Comparison of ENCODE assay signal across 27 cellular contexts in genomic region chr2:60936757-60937156, GRCh38. TPM values are rescaled to one million over a fixed set of nuclear protein-coding genes. Genes with fewer than 3 reads are reported as not detected.
A peak's percentile ranks its signal among the peaks of the same experiment; 100 is the strongest.
DNase-seq lines count a peak whose midpoint lies in the region; ATAC-seq, FAIRE-seq and TF ChIP-seq lines count a peak whose summit lies in the region.
"Had no signal": no experiment of that assay in that cellular context is flagged by ENCODE, and none has a peak within 500 bp of the region (broad histone marks: within the 10 kb centered on the region; RNA-seq: fewer than 3 reads in every experiment).

No MANE protein-coding gene starts in this region.

- SMC1A ChIA-PET in GM12878 (lab: Charles Lee; ENCODE audit: uncharacterized antibody, unreplicated experiment): interaction anchor here (0.7 to 1.3 kb wide), 4 partner anchors 8 to 98 kb away, joined by 3 to 4 read pairs (median 4); no protein-coding TSS in a partner anchor

- intact Hi-C loops in GM12878 (cut with micrococcal nuclease; ENCODE audit: unreplicated experiment): no loop called here

- no peaks in the 10 kb centered on the region; the same call in 2 of the 3 replicates for H3K9me3 ChIP-seq in GM12878 (replicated peaks; ENCODE audit: control insufficient read depth, insufficient read depth, low read length)
- H3K9me3 ChIP-seq: BLaER1, Caco-2, pancreas had no signal

- peak overlapping the region in 4 of 6 donors; percentile 12 to 86 (median 66) for H3K27ac Mint-ChIP-seq in naive B cell
- H3K27ac Mint-ChIP-seq in activated CD4-positive, alpha-beta memory T cell treated with anti-CD3 and anti-CD28 coated beads, Interleukin-2, amount 10 ng/mL, durations not matched to agents 7 days and 5 days: no peak overlapping the region
- H3K27ac Mint-ChIP-seq: activated naive CD4-positive, alpha-beta T cell treated with anti-CD3 and anti-CD28 coated beads for 36 hours; type B pancreatic cell had no signal

- peaks cover 0 to 3% of the 10 kb centered on the region in 2 experiments; a peak in 3 of 4 replicates for H3K36me3 ChIP-seq in GM12878 (ENCODE audit: control insufficient read depth in 2 of 2, insufficient read depth in 2 of 2, low read length in 1 of 2)
- H3K36me3 ChIP-seq: pancreas had no signal

- peak; percentile 96 for DNase-seq in DMS 273 (lab: John Stamatoyannopoulos, UW; ENCODE audit: unreplicated experiment)
- DNase-seq in NCI-H2171 treated with DMSO at 0.1 percent for 48 hours (lab: John Stamatoyannopoulos, UW): peak; percentile 77
- DNase-seq in GM12878 (ENCODE audit: low read depth, low spot score): no peak
- DNase-seq in naive B cell: no peak
- DNase-seq in activated CD4-positive, alpha-beta memory T cell treated with anti-CD3 and anti-CD28 coated beads, Interleukin-2, amount 10 ng/mL, durations not matched to agents 7 days and 5 days: no peak
- no peak for DNase-seq in AG08396 (ENCODE audit: low spot score)
- DNase-seq in NCI-H187 treated with DMSO at 0.1 percent for 48 hours (lab: John Stamatoyannopoulos, UW): no peak
- no peak for DNase-seq in OCI-M2 (lab: John Stamatoyannopoulos, UW; ENCODE audit: unreplicated experiment)
- DNase-seq: activated naive CD4-positive, alpha-beta T cell treated with anti-CD3 and anti-CD28 coated beads for 36 hours; Caco-2; DMS79 treated with DMSO at 0.1 percent for 48 hours; effector memory CD4-positive, alpha-beta T cell; erythroblast; GM23248; head of caudate nucleus; kidney; NCI-H1417; NCI-H748 treated with DMSO at 0.1 percent for 48 hours; pancreas; RPMI8226; stimulated activated CD4-positive, alpha-beta T cell treated with anti-CD3 and anti-CD28 coated beads, Interleukin-2, amount 100 ng/mL, for 24 hours had no signal

- H3K9ac ChIP-seq in GM12878 (ENCODE audit: control insufficient read depth, insufficient read depth, low read length): no peak overlapping the region
- H3K9ac ChIP-seq: BLaER1, GM23248, KMS-11 had no signal

- in situ Hi-C loops in GM12878 (cut with MboI): no loop called here

- CTCF ChIA-PET in GM12878 (lab: Yijun Ruan, JAX): interaction anchor here (2.4 kb wide), 1 partner anchor 62 kb away, joined by 9 read pairs; no protein-coding TSS in a partner anchor
- CTCF ChIA-PET in activated CD4-positive, alpha-beta memory T cell treated with anti-CD3 and anti-CD28 coated beads, Interleukin-2, amount 10 ng/mL, durations not matched to agents 7 days and 5 days (lab: Charles Lee): no interaction called here

- RAD21 ChIA-PET in GM12878 (lab: Charles Lee; ENCODE audit: unreplicated experiment): no interaction called here

- no peak for FAIRE-seq in GM12878 (lab: Jason Lieb, UNC)
- FAIRE-seq: colon, kidney, pancreas had no signal

- no peak overlapping the region for H3K4me3 ChIP-seq in GM12878
- H3K4me3 ChIP-seq: BLaER1, GM23248, pancreas, SK-N-MC had no signal

- WGBS in GM12878 (ENCODE audit: insufficient coverage, insufficient replicate concordance, low lambda C conversion rate, missing lambda C conversion rate): 88% methylated on average over 5 of the region's 5 CpGs

- TF ChIP-seq CTCF in GM12878 (IDR thresholded peaks at IDR 0.05 in 2 of 3, conservative IDR thresholded peaks at IDR 0.05 in 1 of 3; ENCODE audit: control insufficient read depth in 2 of 3, extremely low read depth in 1 of 3, insufficient read depth in 1 of 3, low read depth in 3 of 3, low read length in 3 of 3): no peak

- peaks cover 39 to 55% (median 45%) of the 10 kb centered on the region in 3 donors for H3K4me1 Mint-ChIP-seq in naive B cell
- peaks cover 6% of the 10 kb centered on the region for H3K4me1 Mint-ChIP-seq in activated CD4-positive, alpha-beta memory T cell treated with anti-CD3 and anti-CD28 coated beads, Interleukin-2, amount 10 ng/mL, durations not matched to agents 7 days and 5 days

- no peak overlapping the region for H3K4me2 ChIP-seq in GM12878 (ENCODE audit: control insufficient read depth, insufficient read depth)
- H3K4me2 ChIP-seq: BLaER1, KMS-11 had no signal

- H3K27me3 ChIP-seq in GM12878 (replicated peaks in 1 of 2; ENCODE audit: control insufficient read depth in 2 of 2, insufficient read depth in 2 of 2, low read length in 1 of 2): no peaks in the 10 kb centered on the region
- H3K27me3 ChIP-seq: BLaER1, pancreas had no signal

- no peak overlapping the region for H2AFZ ChIP-seq in GM12878 (ENCODE audit: control insufficient read depth, low read depth, low read length)
- H2AFZ ChIP-seq: GM23248 had no signal

- BruUV-seq in GM12878 (replicated peaks; lab: Mats Ljungman, UMichigan): no TSS peak

- no peak for TF ChIP-seq RAD21 in GM12878 (IDR thresholded peaks at IDR 0.05; ENCODE audit: insufficient read depth, low read depth, low read length)

- no peaks in the 10 kb centered on the region for H4K20me1 ChIP-seq in GM12878 (ENCODE audit: control insufficient read depth, insufficient read depth)
- H4K20me1 ChIP-seq: BLaER1 had no signal

- POLR2A ChIA-PET in GM12878 (lab: Charles Lee): no interaction called here
- POLR2A ChIA-PET in activated CD4-positive, alpha-beta memory T cell treated with anti-CD3 and anti-CD28 coated beads, Interleukin-2, amount 10 ng/mL, durations not matched to agents 7 days and 5 days (lab: Charles Lee): no interaction called here

- H3K4me1 ChIP-seq in GM12878 (ENCODE audit: control insufficient read depth, insufficient read depth, low read length): no peaks in the 10 kb centered on the region
- H3K4me1 ChIP-seq: Caco-2, pancreas had no signal

- peaks cover 22 to 46% of the 10 kb centered on the region in 2 donors for H3K36me3 Mint-ChIP-seq in naive B cell
- H3K36me3 Mint-ChIP-seq in activated CD4-positive, alpha-beta memory T cell treated with anti-CD3 and anti-CD28 coated beads, Interleukin-2, amount 10 ng/mL, durations not matched to agents 7 days and 5 days (ENCODE audit: low read depth): peaks cover 44% of the 10 kb centered on the region

- TF ChIP-seq EP300 in GM12878 (IDR thresholded peaks at IDR 0.05; ENCODE audit: borderline replicate concordance in 1 of 2, control insufficient read depth in 1 of 2, low read depth in 2 of 2, low read length in 2 of 2): no peak

- H3K9me3 Mint-ChIP-seq in naive B cell: peaks cover 0 to 3% (median 0%) of the 10 kb centered on the region in 7 donors
- no peaks in the 10 kb centered on the region for H3K9me3 Mint-ChIP-seq in activated CD4-positive, alpha-beta memory T cell treated with anti-CD3 and anti-CD28 coated beads, Interleukin-2, amount 10 ng/mL, durations not matched to agents 7 days and 5 days
- H3K9me3 Mint-ChIP-seq: activated naive CD4-positive, alpha-beta T cell treated with anti-CD3 and anti-CD28 coated beads for 36 hours; T-helper 1 cell treated with Interleukin-12 subunit alpha and Interleukin-12 subunit beta and Interleukin-4 antibody, amounts not matched to agents 30 μg/mL and 1 μg/mL, for 36 hours; type B pancreatic cell had no signal

- H3K4me3 Mint-ChIP-seq in naive B cell: no peak overlapping the region
- H3K4me3 Mint-ChIP-seq in activated CD4-positive, alpha-beta memory T cell treated with anti-CD3 and anti-CD28 coated beads, Interleukin-2, amount 10 ng/mL, durations not matched to agents 7 days and 5 days: no peak overlapping the region
- H3K4me3 Mint-ChIP-seq: activated naive CD4-positive, alpha-beta T cell treated with anti-CD3 and anti-CD28 coated beads for 36 hours; T-helper 1 cell treated with Interleukin-12 subunit alpha and Interleukin-12 subunit beta and Interleukin-4 antibody, amounts not matched to agents 30 μg/mL and 1 μg/mL, for 36 hours; type B pancreatic cell had no signal

- H3K27me3 Mint-ChIP-seq in naive B cell: no peaks in the 10 kb centered on the region
- H3K27me3 Mint-ChIP-seq in activated CD4-positive, alpha-beta memory T cell treated with anti-CD3 and anti-CD28 coated beads, Interleukin-2, amount 10 ng/mL, durations not matched to agents 7 days and 5 days: no peaks in the 10 kb centered on the region
- H3K27me3 Mint-ChIP-seq: type B pancreatic cell had no signal

- H3K27ac ChIP-seq in GM12878 (ENCODE audit: control insufficient read depth, insufficient read depth): no peak overlapping the region
- H3K27ac ChIP-seq: BLaER1, GM23248, KMS-11, pancreas, SK-N-MC had no signal

- no peak for ATAC-seq in GM12878
- no peak for ATAC-seq in naive B cell (ENCODE audit: low read depth in 2 of 2)
- ATAC-seq: pancreas had no signal

- peak; percentile 6; the same call in 1 of the 2 replicates for TF ChIP-seq POLR2A in GM12878 (IDR thresholded peaks at IDR 0.05; ENCODE audit: low read depth, low read length)

- no peaks in the 10 kb centered on the region for H3K79me2 ChIP-seq in GM12878 (ENCODE audit: control insufficient read depth, insufficient read depth, low read length)

RNA-seq across cellular contexts. Expression of gene REL, which starts 55.4 kb away (rescaled TPM):
- 245 and 256 TPM in 2 replicates for total RNA-seq in GM12878 (2013; cell fraction: nucleolus; rRNA removed)
- total RNA-seq in GM12878 (2014; rRNA removed) (35.5 and 41.1 TPM in 2 replicates), GM12878 (2014; rRNA removed; fragmentation: Illumina TruSeq; extraction: Trizol) (48.9 and 53.0 TPM in 2 replicates), GM12878 (2021) (49.3 and 52.4 TPM in 2 replicates)
- 13.0 TPM for polyA plus RNA-seq in GM12878 (2011; ENCODE audit: low read depth)
- polyA plus RNA-seq in GM12878 (2011; rRNA removed) (27.8 and 35.1 TPM in 2 replicates), GM12878 (2014; fragmentation: Illumina TruSeq; extraction: Trizol) (47.5 and 56.1 TPM in 2 replicates), GM12878 (2014; fragmentation: Nextera tagmentation; extraction: Ambion mirVana) (10 to 100 TPM in 1 of 2 experiments, 1 to 10 TPM in 1; 6.3 to 17.7 TPM), GM12878 (2014; rRNA removed) (20.2 and 25.4 TPM in 2 replicates), GM12878 (2016; fragmentation: Nextera tagmentation; extraction: Ambion mirVana) (10 to 100 TPM; 21.9 to 25.4 TPM), naive B cell (ENCODE audit: low read depth in 6 of 6) (100 to 1,000 TPM in 3 of 6 donors, 10 to 100 TPM in 3; 30.1 to 125 (median 106) TPM)
- 14.0 and 18.0 TPM in 2 replicates for polyA plus RNA-seq in GM12878 (2011; cell fraction: cytosol; rRNA removed)
- polyA plus RNA-seq in GM12878 (2011; cell fraction: nucleus; rRNA removed): 18.9 and 23.2 TPM in 2 replicates
- 11.0 and 15.9 TPM in 2 replicates for polyA plus RNA-seq in GM12878 (2012)
- polyA minus RNA-seq in GM12878 (2011; rRNA and poly(A)+ RNA removed): 53.4 and 82.2 TPM in 2 replicates
- 21.5 and 23.4 TPM in 2 replicates for polyA minus RNA-seq in GM12878 (2011; cell fraction: cytosol; rRNA and poly(A)+ RNA removed)
- polyA minus RNA-seq in GM12878 (2011; cell fraction: nucleus; rRNA and poly(A)+ RNA removed): 21.8 and 37.1 TPM in 2 replicates
- total RNA-seq in activated CD4-positive, alpha-beta memory T cell treated with anti-CD3 and anti-CD28 coated beads, Interleukin-2, amount 10 ng/mL, durations not matched to agents 7 days and 5 days: 10 to 100 TPM; 22.9 to 24.0 TPM

Comparison
In these comparisons a context has a peak if more than half of its experiments do, and no peak if none do; other contexts are left out.
1. DNase-seq: peak in DMS 273 (single experiment) and NCI-H2171 treated with DMSO at 0.1 percent for 48 hours (single experiment); none in GM12878 (single experiment), naive B cell (single experiment), activated CD4-positive, alpha-beta memory T cell treated with anti-CD3 and anti-CD28 coated beads, Interleukin-2, amount 10 ng/mL, durations not matched to agents 7 days and 5 days (single experiment), AG08396 (single experiment), NCI-H187 treated with DMSO at 0.1 percent for 48 hours (single experiment) and OCI-M2 (single experiment).